In the genomic region with DNA sequence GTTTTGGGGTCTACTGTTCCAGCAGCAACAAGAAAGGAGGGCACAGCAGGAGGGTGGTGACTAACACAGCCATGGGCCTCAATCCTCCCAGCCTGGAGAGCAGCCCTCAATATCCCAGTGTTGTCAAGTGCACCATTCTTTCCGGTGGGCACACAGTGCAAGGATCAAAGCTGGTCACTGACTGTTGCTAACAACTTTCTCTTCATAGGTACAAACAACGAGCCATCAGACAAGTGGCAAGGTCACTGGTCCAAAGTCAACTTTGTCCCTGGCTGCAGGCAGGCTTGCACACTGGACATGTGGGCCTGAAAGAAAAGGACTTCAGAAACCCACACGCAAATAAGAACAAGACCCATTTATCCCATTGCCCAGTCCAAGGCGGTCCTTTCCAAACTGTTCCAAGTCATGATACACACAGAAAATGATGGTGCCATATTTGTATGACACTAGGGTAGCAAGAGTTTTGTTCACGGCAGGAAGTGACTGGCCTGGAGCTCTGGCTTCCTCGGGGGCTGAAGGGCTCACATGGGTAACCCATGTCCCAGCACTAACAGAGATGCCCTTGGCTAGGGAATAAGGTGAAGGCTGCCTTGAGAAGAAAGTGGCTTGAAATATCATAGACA, we compare ENCODE assay signal across 9 cellular contexts. TPM values are rescaled to one million over a fixed set of nuclear protein-coding genes. Genes with fewer than 3 reads are reported as not detected.
"Had no signal": no experiment of that assay in that cellular context is flagged by ENCODE, and none has a peak within 500 bp of the region (broad histone marks: within the 10 kb centered on the region; RNA-seq: fewer than 3 reads in every experiment).

No MANE protein-coding gene starts in this region.

- H3K9me3 Mint-ChIP-seq: GM23338 had no signal

- DNase-seq: H9, HCEC 1CT, IMR-90, KG1 had no signal

- H3K4me3 ChIP-seq: GM23338, K562 had no signal

- H3K4me3 Mint-ChIP-seq: GM23338, H9 had no signal

- H3K27ac Mint-ChIP-seq: H9 had no signal

- ATAC-seq: GM23338, K562 had no signal

- FAIRE-seq: H1, H54, K562 had no signal

- H3K27ac ChIP-seq: HL-60 had no signal

- H2AFZ ChIP-seq: GM23338 had no signal

- H3K4me2 ChIP-seq: GM23338 had no signal

RNA-seq across cellular contexts. Expression of gene KCTD1, which starts 57.0 kb away (rescaled TPM):
- total RNA-seq: K562 had no signal
- polyA plus RNA-seq: K562 had no signal
